In genomic region chr10:88198023-88198422, GRCh38 we compare ENCODE assay signal across 29 cellular contexts.
"Had no signal": no experiment of that assay in that cellular context is flagged by ENCODE, and none has a peak within 500 bp of the region (broad histone marks: within the 10 kb centered on the region; RNA-seq: fewer than 3 reads in every experiment).

No MANE protein-coding gene starts in this region.

- H3K36me3 Mint-ChIP-seq: memory B cell; natural killer cell treated with Interleukin-12 subunit alpha and Interleukin-12 subunit beta and Interleukin-15 and Interleukin-18, amount 100 ng/mL, for 72 hours; stimulated activated naive B cell treated with anti-CD40 and anti-IgM and Interleukin-4, amounts not matched to agents 10 μg/mL and 1 μg/mL and 100 μg/mL, for 72 hours had no signal

- H3K27me3 ChIP-seq: pancreas, stomach, testis, thyroid gland, transverse colon, upper lobe of left lung, vagina had no signal

- DNase-seq: hypothalamus; immature natural killer cell; left ventricle myocardium inferior; midbrain; mucosa of descending colon; naive thymus-derived CD4-positive, alpha-beta T cell; nucleus accumbens; pancreas; posterior cingulate gyrus; retina; right cardiac atrium; stimulated activated CD4-positive, alpha-beta T cell treated with anti-CD3 and anti-CD28 coated beads, Interleukin-12 subunit alpha, Interleukin-12 subunit beta, amount 100 ng/mL, for 4 hours; stimulated activated CD4-positive, alpha-beta T cell treated with anti-CD3 and anti-CD28 coated beads, Interleukin-15, amount 100 ng/mL, for 24 hours; stimulated activated CD4-positive, alpha-beta T cell treated with anti-CD3 and anti-CD28 coated beads, Interleukin-2, amount 100 ng/mL, for 24 hours; stimulated activated CD4-positive, alpha-beta T cell treated with anti-CD3 and anti-CD28 coated beads, Interleukin-4, amount 100 ng/mL, for 1 hour; stimulated activated naive B cell treated with anti-CD40 and anti-IgM and Interleukin-4, amounts not matched to agents 10 μg/mL and 1 μg/mL and 100 μg/mL, for 72 hours; stimulated activated naive CD8-positive, alpha-beta T cell treated with anti-CD3 and anti-CD28 coated beads, Interleukin-15, Interleukin-2, amounts not matched to agents 100 U/mL and 50 U/mL, for 24 hours; stomach; testis; thyroid gland; transverse colon; upper lobe of left lung had no signal

- H3K27me3 Mint-ChIP-seq: memory B cell; naive thymus-derived CD4-positive, alpha-beta T cell; stimulated activated naive B cell treated with anti-CD40 and anti-IgM and Interleukin-4, amounts not matched to agents 10 μg/mL and 1 μg/mL and 100 μg/mL, for 72 hours had no signal

- H3K4me3 Mint-ChIP-seq: immature natural killer cell; memory B cell; naive thymus-derived CD4-positive, alpha-beta T cell; natural killer cell treated with Interleukin-12 subunit alpha and Interleukin-12 subunit beta and Interleukin-15 and Interleukin-18, amount 100 ng/mL, for 72 hours; stimulated activated naive B cell treated with anti-CD40 and anti-IgM and Interleukin-4, amounts not matched to agents 10 μg/mL and 1 μg/mL and 100 μg/mL, for 72 hours had no signal

- ATAC-seq: mucosa of descending colon; naive thymus-derived CD4-positive, alpha-beta T cell; natural killer cell treated with Interleukin-12 subunit alpha and Interleukin-12 subunit beta and Interleukin-15 and Interleukin-18, amount 100 ng/mL, for 72 hours; pancreas; right cardiac atrium; sciatic nerve; stimulated activated naive B cell treated with anti-CD40 and anti-IgM and Interleukin-4, amounts not matched to agents 10 μg/mL and 1 μg/mL and 100 μg/mL, for 72 hours; stimulated activated naive CD8-positive, alpha-beta T cell treated with anti-CD3 and anti-CD28 coated beads, Interleukin-15, Interleukin-2, amounts not matched to agents 100 U/mL and 50 U/mL, for 24 hours had no signal

- H3K9me3 ChIP-seq: left ventricle myocardium inferior, mucosa of descending colon, pancreas, prostate gland, stomach, testis, thyroid gland, transverse colon, upper lobe of left lung, vagina had no signal

- H3K27ac Mint-ChIP-seq: immature natural killer cell; memory B cell; natural killer cell treated with Interleukin-12 subunit alpha and Interleukin-12 subunit beta and Interleukin-15 and Interleukin-18, amount 100 ng/mL, for 72 hours; stimulated activated naive B cell treated with anti-CD40 and anti-IgM and Interleukin-4, amounts not matched to agents 10 μg/mL and 1 μg/mL and 100 μg/mL, for 72 hours had no signal

- H3K4me3 ChIP-seq: left ventricle myocardium inferior, lung, mucosa of descending colon, pancreas, prostate gland, skin epidermis, stomach, testis, thyroid gland, transverse colon, upper lobe of left lung, vagina had no signal

- H3K9me3 Mint-ChIP-seq: immature natural killer cell, memory B cell had no signal

- H3K4me1 ChIP-seq: prostate gland, stomach, testis, thyroid gland, transverse colon had no signal

- H3K36me3 ChIP-seq: left ventricle myocardium inferior, pancreas, prostate gland, stomach, thyroid gland, transverse colon, upper lobe of left lung, vagina had no signal

- H3K27ac ChIP-seq: left ventricle myocardium inferior, pancreas, prostate gland, skin epidermis, stomach, testis, thyroid gland, transverse colon, upper lobe of left lung, vagina had no signal
